ENCODE assay signal across 1 cellular context in the genomic region with DNA sequence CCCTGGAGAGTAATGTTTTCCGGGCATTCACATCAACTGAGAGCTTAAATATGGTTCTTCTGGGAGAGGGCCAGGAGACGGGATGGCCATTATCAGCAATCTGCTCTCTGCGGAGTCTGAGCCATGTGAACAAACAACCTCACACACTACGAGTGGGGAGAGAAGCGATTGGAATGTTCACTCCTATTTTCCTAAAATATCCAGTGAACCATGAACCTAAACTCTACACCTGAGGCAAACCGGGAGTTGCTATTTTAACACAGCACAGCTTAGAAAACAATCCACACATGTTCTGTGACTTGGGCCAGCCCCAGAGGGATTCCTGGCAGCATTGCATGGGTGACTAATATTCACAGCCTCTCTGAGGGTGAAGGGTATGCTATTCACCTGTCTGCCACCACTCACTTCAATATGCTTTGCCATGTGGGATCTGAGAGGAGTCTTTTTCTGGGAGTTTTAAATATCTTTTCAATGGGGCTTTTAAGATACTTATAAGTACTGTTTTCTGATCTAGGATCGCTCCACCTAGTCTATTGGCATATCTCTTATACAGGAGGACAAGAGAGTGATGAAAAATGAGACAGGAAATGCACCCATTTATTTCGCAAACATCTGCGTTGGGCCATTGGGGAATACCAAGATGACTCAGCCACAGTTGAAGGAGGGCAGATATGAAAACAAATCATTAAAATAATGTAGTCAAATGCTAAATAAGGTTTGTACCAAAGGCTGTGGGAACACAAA.
TF ChIP-seq lines count a peak whose summit lies in the region.

No MANE protein-coding gene starts in this region.

TF ChIP-seq in GM12878, 131 proteins besides CTCF, POLR2A, EP300 and RAD21 (continued from another document):
- TF ChIP-seq, protein P1, sequence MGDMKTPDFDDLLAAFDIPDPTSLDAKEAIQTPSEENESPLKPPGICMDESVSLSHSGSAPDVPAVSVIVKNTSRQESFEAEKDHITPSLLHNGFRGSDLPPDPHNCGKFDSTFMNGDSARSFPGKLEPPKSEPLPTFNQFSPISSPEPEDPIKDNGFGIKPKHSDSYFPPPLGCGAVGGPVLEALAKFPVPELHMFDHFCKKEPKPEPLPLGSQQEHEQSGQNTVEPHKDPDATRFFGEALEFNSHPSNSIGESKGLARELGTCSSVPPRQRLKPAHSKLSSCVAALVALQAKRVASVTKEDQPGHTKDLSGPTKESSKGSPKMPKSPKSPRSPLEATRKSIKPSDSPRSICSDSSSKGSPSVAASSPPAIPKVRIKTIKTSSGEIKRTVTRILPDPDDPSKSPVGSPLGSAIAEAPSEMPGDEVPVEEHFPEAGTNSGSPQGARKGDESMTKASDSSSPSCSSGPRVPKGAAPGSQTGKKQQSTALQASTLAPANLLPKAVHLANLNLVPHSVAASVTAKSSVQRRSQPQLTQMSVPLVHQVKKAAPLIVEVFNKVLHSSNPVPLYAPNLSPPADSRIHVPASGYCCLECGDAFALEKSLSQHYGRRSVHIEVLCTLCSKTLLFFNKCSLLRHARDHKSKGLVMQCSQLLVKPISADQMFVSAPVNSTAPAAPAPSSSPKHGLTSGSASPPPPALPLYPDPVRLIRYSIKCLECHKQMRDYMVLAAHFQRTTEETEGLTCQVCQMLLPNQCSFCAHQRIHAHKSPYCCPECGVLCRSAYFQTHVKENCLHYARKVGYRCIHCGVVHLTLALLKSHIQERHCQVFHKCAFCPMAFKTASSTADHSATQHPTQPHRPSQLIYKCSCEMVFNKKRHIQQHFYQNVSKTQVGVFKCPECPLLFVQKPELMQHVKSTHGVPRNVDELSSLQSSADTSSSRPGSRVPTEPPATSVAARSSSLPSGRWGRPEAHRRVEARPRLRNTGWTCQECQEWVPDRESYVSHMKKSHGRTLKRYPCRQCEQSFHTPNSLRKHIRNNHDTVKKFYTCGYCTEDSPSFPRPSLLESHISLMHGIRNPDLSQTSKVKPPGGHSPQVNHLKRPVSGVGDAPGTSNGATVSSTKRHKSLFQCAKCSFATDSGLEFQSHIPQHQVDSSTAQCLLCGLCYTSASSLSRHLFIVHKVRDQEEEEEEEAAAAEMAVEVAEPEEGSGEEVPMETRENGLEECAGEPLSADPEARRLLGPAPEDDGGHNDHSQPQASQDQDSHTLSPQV (IDR thresholded peaks at IDR 0.05): no peak
- TF ChIP-seq IRF4 (IDR thresholded peaks at IDR 0.05; ENCODE audit: low read depth, low read length) (0 out of 2 replicates have a peak, but pooled peaks have one; percentile 54), NR2F1 (conservative IDR thresholded peaks at IDR 0.05) (no peak), PML (IDR thresholded peaks at IDR 0.05; ENCODE audit: low read length) (no peak), MEF2B (IDR thresholded peaks at IDR 0.05; ENCODE audit: partially characterized antibody, poor library complexity, severe bottlenecking) (peak; percentile 73), IKZF1 (conservative IDR thresholded peaks at IDR 0.05) (0 out of 2 replicates have a peak, but pooled peaks have one; percentile 15), BRCA1 (IDR thresholded peaks at IDR 0.05; ENCODE audit: low read depth, low read length) (no peak), JUNB (IDR thresholded peaks at IDR 0.05) (peak; percentile 65), CHD4 (IDR thresholded peaks at IDR 0.05) (no peak)
- TF ChIP-seq, protein P2, sequence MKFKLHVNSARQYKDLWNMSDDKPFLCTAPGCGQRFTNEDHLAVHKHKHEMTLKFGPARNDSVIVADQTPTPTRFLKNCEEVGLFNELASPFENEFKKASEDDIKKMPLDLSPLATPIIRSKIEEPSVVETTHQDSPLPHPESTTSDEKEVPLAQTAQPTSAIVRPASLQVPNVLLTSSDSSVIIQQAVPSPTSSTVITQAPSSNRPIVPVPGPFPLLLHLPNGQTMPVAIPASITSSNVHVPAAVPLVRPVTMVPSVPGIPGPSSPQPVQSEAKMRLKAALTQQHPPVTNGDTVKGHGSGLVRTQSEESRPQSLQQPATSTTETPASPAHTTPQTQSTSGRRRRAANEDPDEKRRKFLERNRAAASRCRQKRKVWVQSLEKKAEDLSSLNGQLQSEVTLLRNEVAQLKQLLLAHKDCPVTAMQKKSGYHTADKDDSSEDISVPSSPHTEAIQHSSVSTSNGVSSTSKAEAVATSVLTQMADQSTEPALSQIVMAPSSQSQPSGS (IDR thresholded peaks at IDR 0.05; ENCODE audit: low read length): peak; percentile 55; the same call in 1 of the 2 replicates
TF ChIP-seq in GM12878: peak in this region for 18.
